Comparison of ENCODE assay signal across 14 cellular contexts in the genomic region with DNA sequence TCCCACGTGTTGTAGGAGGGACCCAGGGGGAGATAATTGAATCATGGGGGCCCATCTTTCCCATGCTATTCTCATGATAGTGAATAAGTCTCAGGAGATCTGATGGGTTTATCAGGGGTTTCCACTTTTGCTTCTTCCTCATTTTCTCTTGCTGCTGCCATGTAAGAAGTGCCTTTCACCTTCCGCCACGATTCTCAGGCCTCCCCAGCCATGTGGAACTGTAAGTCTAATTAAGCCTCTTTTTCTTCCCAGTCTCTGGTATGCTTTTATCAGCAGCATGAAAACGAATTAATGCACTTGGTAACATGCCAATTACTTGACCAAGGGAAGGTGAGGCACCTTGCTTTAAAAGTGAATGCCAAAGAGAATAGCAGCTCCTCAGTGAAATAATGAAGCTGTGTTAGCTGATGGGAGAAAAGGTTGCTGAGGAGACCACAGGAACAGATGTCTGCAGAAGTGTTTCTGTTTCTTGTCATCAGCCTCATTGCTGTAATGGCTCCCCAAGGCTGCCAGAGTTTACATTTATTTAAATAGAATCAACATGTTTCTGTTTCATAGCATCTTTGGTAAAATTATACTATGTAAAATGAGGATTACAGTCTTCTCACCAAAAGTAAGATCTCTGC.
DNase-seq lines count a peak whose midpoint lies in the region; ATAC-seq, FAIRE-seq and TF ChIP-seq lines count a peak whose summit lies in the region.
"Had no signal": no experiment of that assay in that cellular context is flagged by ENCODE, and none has a peak within 500 bp of the region (broad histone marks: within the 10 kb centered on the region; RNA-seq: fewer than 3 reads in every experiment).

No MANE protein-coding gene starts in this region.

- no peaks in the 10 kb centered on the region for H4K20me1 ChIP-seq in OCI-LY3 (ENCODE audit: insufficient read depth, low read length)

- peaks cover 5% of the 10 kb centered on the region for H3K9me3 Mint-ChIP-seq in memory B cell

- peak; percentile 21 for FAIRE-seq in GM19239 (lab: Jason Lieb, UNC)
- FAIRE-seq: D721Med had no signal

- intact Hi-C loops in sciatic nerve (cut with DNase I), result no loop called here

- H3K36me3 Mint-ChIP-seq in memory B cell, result peaks cover 13% of the 10 kb centered on the region

- H3K4me2 ChIP-seq in OCI-LY3 (ENCODE audit: low read length), result peak overlapping the region; percentile 21; the same call in 1 of the 2 replicates

- H3K27me3 ChIP-seq in GM06990 (replicated peaks; ENCODE audit: control insufficient read depth, insufficient read depth, low read length) (no peaks in the 10 kb centered on the region), OCI-LY3 (ENCODE audit: low read depth, low read length) (no peaks in the 10 kb centered on the region)
- H3K27me3 ChIP-seq: SJSA1, vagina had no signal

- DNase-seq in GM06990 (ENCODE audit: extremely low read depth, insufficient read length) (peak; percentile 43), GM19239 (ENCODE audit: insufficient read length, low spot score) (no peak), memory B cell (ENCODE audit: low spot score in 2 of 2) (no peak), D341Med (ENCODE audit: low spot score) (no peak), sciatic nerve (ENCODE audit: low spot score) (no peak), NCI-H2107 (lab: John Stamatoyannopoulos, UW) (no peak)
- DNase-seq: activated CD4-positive, alpha-beta T cell treated with anti-CD3 and anti-CD28 coated beads, Interleukin-2, amount 50 U/mL, for 4 hours; midbrain; NCI-H345; right cardiac atrium had no signal

- no peaks in the 10 kb centered on the region for H3K27me3 Mint-ChIP-seq in memory B cell

- H3K27ac ChIP-seq in OCI-LY3 (ENCODE audit: low read length), result peak overlapping the region; percentile 16; the same call in 1 of the 2 replicates
- H3K27ac ChIP-seq: SJSA1, vagina had no signal

- peaks cover 34% of the 10 kb centered on the region for H3K4me1 Mint-ChIP-seq in memory B cell

- H3K79me2 ChIP-seq in OCI-LY3 (ENCODE audit: low read length), result no peaks in the 10 kb centered on the region

- ATAC-seq in memory B cell (ENCODE audit: low read depth), result no peak
- no peak for ATAC-seq in sciatic nerve
- ATAC-seq: right cardiac atrium had no signal

- H3K9ac ChIP-seq in OCI-LY3 (ENCODE audit: low read length), result no peak overlapping the region

- peak overlapping the region; percentile 33; the same call in 1 of the 2 replicates for H2AFZ ChIP-seq in OCI-LY3 (ENCODE audit: low read depth, low read length)

- H3K4me1 ChIP-seq in OCI-LY3 (ENCODE audit: low read length), result peaks cover 35% of the 10 kb centered on the region
- H3K4me1 ChIP-seq: vagina had no signal

- peak overlapping the region; percentile 84 for H3K27ac Mint-ChIP-seq in memory B cell

- TF ChIP-seq CTCF in GM06990 (IDR thresholded peaks at IDR 0.05; ENCODE audit: insufficient read depth, low read length, poor library complexity, severe bottlenecking) (no peak), OCI-LY3 (IDR thresholded peaks at IDR 0.05; ENCODE audit: low read depth, low read length) (no peak)

- H3K9me3 ChIP-seq in OCI-LY3 (ENCODE audit: insufficient read depth, low read length), result no peaks in the 10 kb centered on the region
- H3K9me3 ChIP-seq: SJSA1, vagina had no signal

- H3K4me3 ChIP-seq in GM06990 (replicated peaks; ENCODE audit: low read depth, low read length) (peak overlapping the region; percentile 22; the same call in 1 of the 2 replicates), OCI-LY3 (ENCODE audit: low read length) (no peak overlapping the region)
- H3K4me3 ChIP-seq: SJSA1, vagina had no signal

- H3K36me3 ChIP-seq in GM06990 (ENCODE audit: control insufficient read depth, insufficient read depth, low read length) (no peaks in the 10 kb centered on the region), OCI-LY3 (replicated peaks; ENCODE audit: low read depth, low read length) (peaks cover 3% of the 10 kb centered on the region)
- H3K36me3 ChIP-seq: SJSA1, vagina had no signal

- H3K4me3 Mint-ChIP-seq in memory B cell, result peak overlapping the region; percentile 64
